ENCODE assay signal across 8 cellular contexts in the genomic region with DNA sequence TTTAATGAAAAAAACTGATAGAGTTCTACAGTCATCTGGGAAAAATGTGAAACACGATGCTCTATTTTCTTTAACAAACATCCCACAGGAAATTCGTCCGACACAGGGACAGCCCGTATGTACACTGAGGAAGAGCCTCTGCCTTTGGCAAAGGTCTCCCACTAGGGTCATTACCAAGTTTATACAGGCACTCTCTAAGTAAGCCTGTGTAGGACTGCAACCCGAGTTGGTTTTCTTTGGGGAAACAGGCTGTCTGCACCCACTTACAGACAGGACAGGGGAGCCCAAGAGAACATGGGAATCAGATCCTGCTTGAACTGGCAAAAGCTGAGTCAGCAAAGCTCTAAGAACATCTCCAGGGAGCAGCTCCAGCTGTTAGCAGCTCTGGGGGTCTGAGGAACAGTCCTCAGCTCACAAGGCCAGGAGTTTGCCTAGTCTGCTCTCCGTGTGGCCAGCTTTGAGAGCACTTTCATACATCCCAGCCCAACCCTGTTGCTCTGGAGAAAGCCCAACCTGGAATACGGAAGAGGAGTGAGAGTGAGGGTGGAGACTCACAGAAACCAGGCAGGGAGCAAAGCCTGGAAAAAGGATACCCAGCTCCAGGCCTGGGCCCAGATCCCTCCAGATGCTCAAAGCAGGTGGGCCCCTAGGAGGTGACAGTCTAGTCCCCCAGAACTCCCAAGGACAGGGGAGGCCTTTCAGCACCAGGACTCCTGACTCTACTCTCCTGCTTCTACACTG. TPM values are rescaled to one million over a fixed set of nuclear protein-coding genes. Genes with fewer than 3 reads are reported as not detected.
DNase-seq lines count a peak whose midpoint lies in the region; ATAC-seq and TF ChIP-seq lines count a peak whose summit lies in the region.

No MANE protein-coding gene starts in this region.

- DNase-seq in CD4-positive, CD25-positive, alpha-beta regulatory T cell: no peak
- DNase-seq in HS-5 (ENCODE audit: low read depth): peak; percentile 71
- no peak for DNase-seq in activated B cell treated with CpG ODN at 0.5 μM for 24 hours
- DNase-seq in foreskin keratinocyte: peak; percentile 62 to 77
- DNase-seq in DMS153 (lab: John Stamatoyannopoulos, UW): no peak

- peaks cover 4% of the 10 kb centered on the region for H3K36me3 Mint-ChIP-seq in CD4-positive, CD25-positive, alpha-beta regulatory T cell
- H3K36me3 Mint-ChIP-seq in activated B cell treated with CpG ODN at 0.5 μM for 24 hours (ENCODE audit: low read depth): peaks cover 3% of the 10 kb centered on the region

- H3K27me3 ChIP-seq in CD4-positive, CD25-positive, alpha-beta regulatory T cell (ENCODE audit: control insufficient read depth, insufficient read depth, low read length): no peaks in the 10 kb centered on the region
- H3K27me3 ChIP-seq in foreskin keratinocyte: no peaks in the 10 kb centered on the region
- no peaks in the 10 kb centered on the region for H3K27me3 ChIP-seq in neutrophil

- POLR2A ChIA-PET in activated B cell treated with CpG ODN at 0.5 μM for 24 hours (lab: Charles Lee): no interaction called here

- TF ChIP-seq CTCF in activated B cell treated with CpG ODN at 0.5 μM for 24 hours (IDR thresholded peaks at IDR 0.05): no peak
- no peak for TF ChIP-seq CTCF in foreskin keratinocyte (conservative IDR thresholded peaks at IDR 0.05)
- no peak for TF ChIP-seq CTCF in neutrophil (IDR thresholded peaks at IDR 0.05)

- intact Hi-C loops in activated B cell treated with CpG ODN at 0.5 μM for 24 hours (cut with micrococcal nuclease): loop anchor here (2.0 to 5.0 kb wide), 2 partner anchors 41 to 58 kb away; no protein-coding TSS in a partner anchor

- CTCF ChIA-PET in activated B cell treated with CpG ODN at 0.5 μM for 24 hours (lab: Charles Lee): interaction anchor here (1.0 to 1.1 kb wide), 2 partner anchors 14 to 32 kb away, joined by 3 read pairs; no protein-coding TSS in a partner anchor

- H3K36me3 ChIP-seq in CD4-positive, CD25-positive, alpha-beta regulatory T cell (ENCODE audit: control insufficient read depth, insufficient read depth, low read length): peaks cover 3% of the 10 kb centered on the region
- H3K36me3 ChIP-seq in neutrophil: no peaks in the 10 kb centered on the region

- no peaks in the 10 kb centered on the region for H3K27me3 Mint-ChIP-seq in CD4-positive, CD25-positive, alpha-beta regulatory T cell
- H3K27me3 Mint-ChIP-seq in activated B cell treated with CpG ODN at 0.5 μM for 24 hours: no peaks in the 10 kb centered on the region

- H3K27ac ChIP-seq in CD4-positive, CD25-positive, alpha-beta regulatory T cell (ENCODE audit: insufficient read depth, low read length, poor library complexity, severe bottlenecking): peak overlapping the region; percentile 77
- H3K27ac ChIP-seq in foreskin keratinocyte (peak overlapping the region; percentile 45), neutrophil (peak overlapping the region; percentile 93)

- H3K27ac Mint-ChIP-seq in CD4-positive, CD25-positive, alpha-beta regulatory T cell: peak overlapping the region; percentile 91 to 97 (median 97)
- no peak overlapping the region for H3K27ac Mint-ChIP-seq in activated B cell treated with CpG ODN at 0.5 μM for 24 hours

- peaks cover 0 to 3% (median 0%) of the 10 kb centered on the region in 7 donors for H3K9me3 Mint-ChIP-seq in CD4-positive, CD25-positive, alpha-beta regulatory T cell
- no peaks in the 10 kb centered on the region for H3K9me3 Mint-ChIP-seq in activated B cell treated with CpG ODN at 0.5 μM for 24 hours

- H3K4me1 Mint-ChIP-seq in CD4-positive, CD25-positive, alpha-beta regulatory T cell: peaks cover 24 to 55% (median 33%) of the 10 kb centered on the region in 4 donors
- H3K4me1 Mint-ChIP-seq in activated B cell treated with CpG ODN at 0.5 μM for 24 hours: peaks cover 28% of the 10 kb centered on the region

- peak overlapping the region; percentile 95 to 100 (median 98) for H3K4me3 Mint-ChIP-seq in CD4-positive, CD25-positive, alpha-beta regulatory T cell
- peak overlapping the region; percentile 46 for H3K4me3 Mint-ChIP-seq in activated B cell treated with CpG ODN at 0.5 μM for 24 hours

- ATAC-seq in CD4-positive, CD25-positive, alpha-beta regulatory T cell (ENCODE audit: low read depth in 2 of 2): no peak
- ATAC-seq in activated B cell treated with CpG ODN at 0.5 μM for 24 hours (ENCODE audit: low read depth) (no peak), foreskin keratinocyte (peak; percentile 80), GM19463 (IDR thresholded peaks at IDR 0.05; ENCODE audit: unreplicated experiment) (no peak), HG03025 (IDR thresholded peaks at IDR 0.05; ENCODE audit: low FRiP score, unreplicated experiment) (no peak)

- H3K4me3 ChIP-seq in CD4-positive, CD25-positive, alpha-beta regulatory T cell (ENCODE audit: low read depth, low read length): peak overlapping the region; percentile 88
- peak overlapping the region; percentile 86 to 88 for H3K4me3 ChIP-seq in neutrophil (ENCODE audit: low read depth in 1 of 2, low read length in 1 of 2)

- H3K9me3 ChIP-seq in CD4-positive, CD25-positive, alpha-beta regulatory T cell (ENCODE audit: control insufficient read depth in 2 of 2, low read length in 2 of 2): no peaks in the 10 kb centered on the region
- no peaks in the 10 kb centered on the region for H3K9me3 ChIP-seq in neutrophil

- H3K4me1 ChIP-seq in CD4-positive, CD25-positive, alpha-beta regulatory T cell (ENCODE audit: control insufficient read depth, insufficient read depth, low read length, poor library complexity, severe bottlenecking): peaks cover 56% of the 10 kb centered on the region
- H3K4me1 ChIP-seq in foreskin keratinocyte (peaks cover 22% of the 10 kb centered on the region), neutrophil (ENCODE audit: control insufficient read depth in 1 of 2, insufficient read depth in 1 of 2, low read depth in 1 of 2, low read length in 1 of 2) (peaks cover 62 to 72% of the 10 kb centered on the region in 2 experiments)

RNA-seq across cellular contexts. Expression of gene TBC1D2B, which starts 1.9 kb away (rescaled TPM):
- total RNA-seq in CD4-positive, CD25-positive, alpha-beta regulatory T cell: 117 TPM
- 10 to 100 TPM; 12.2 to 17.9 (median 15.4) TPM for polyA plus RNA-seq in CD4-positive, CD25-positive, alpha-beta regulatory T cell
- total RNA-seq in activated B cell treated with CpG ODN at 0.5 μM for 24 hours (12.9 and 13.7 TPM in 2 replicates), foreskin keratinocyte (24.4 and 28.7 TPM in 2 replicates)
- 10.6 and 11.9 TPM in 2 replicates for polyA plus RNA-seq in foreskin keratinocyte

RNA-seq across cellular contexts. Expression of gene SH2D7, which starts 16.7 kb away (rescaled TPM):
- total RNA-seq in CD4-positive, CD25-positive, alpha-beta regulatory T cell: not detected
- polyA plus RNA-seq in CD4-positive, CD25-positive, alpha-beta regulatory T cell: under 1 TPM in 1 of 4 donors, not detected in 3; 0.09 TPM
- not detected in 2 replicates for total RNA-seq in activated B cell treated with CpG ODN at 0.5 μM for 24 hours
- total RNA-seq in foreskin keratinocyte: not detected in 2 replicates
- not detected in 2 replicates for polyA plus RNA-seq in foreskin keratinocyte

RNA-seq across cellular contexts. Expression of gene CIB2, which starts 55.6 kb away (rescaled TPM):
- total RNA-seq in CD4-positive, CD25-positive, alpha-beta regulatory T cell: 1.2 TPM
- 1 to 10 TPM in 3 of 4 donors, under 1 TPM in 1; 0.94 to 2.7 (median 1.9) TPM for polyA plus RNA-seq in CD4-positive, CD25-positive, alpha-beta regulatory T cell
- 3.5 and 3.7 TPM in 2 replicates for total RNA-seq in activated B cell treated with CpG ODN at 0.5 μM for 24 hours
- 13.6 and 17.4 TPM in 2 replicates for total RNA-seq in foreskin keratinocyte
- polyA plus RNA-seq in foreskin keratinocyte: 18.8 and 25.2 TPM in 2 replicates

Comparison
In these comparisons a context has a peak if more than half of its experiments do, and no peak if none do; other contexts are left out.
1. DNase-seq: peak in HS-5 (single experiment) and foreskin keratinocyte (2 of 2); none in CD4-positive, CD25-positive, alpha-beta regulatory T cell (0 of 3), activated B cell treated with CpG ODN at 0.5 μM for 24 hours (single experiment) and DMS153 (single experiment).
2. Peak in every context shown above with its lines, with median percentiles within 50 percentile points of each other: H3K27ac ChIP-seq.